Comparison of ENCODE assay signal across 20 cellular contexts in genomic region chr1:205162301-205162700, GRCh38.
"Had no signal": no experiment of that assay in that cellular context is flagged by ENCODE, and none has a peak within 500 bp of the region (broad histone marks: within the 10 kb centered on the region; RNA-seq: fewer than 3 reads in every experiment).

No MANE protein-coding gene starts in this region.

- H3K27me3 ChIP-seq: body of pancreas, esophagus muscularis mucosa, foreskin keratinocyte, ovary, SJSA1, tibial nerve had no signal

- H3K36me3 ChIP-seq: ovary had no signal

- H3K9me3 ChIP-seq: body of pancreas, esophagus muscularis mucosa, ovary, SJSA1, tibial nerve had no signal

- H3K4me1 ChIP-seq: body of pancreas, esophagus muscularis mucosa, foreskin keratinocyte had no signal

- H3K4me3 ChIP-seq: body of pancreas, esophagus muscularis mucosa, ovary, SJSA1, tibial nerve had no signal

- ATAC-seq: activated CD8-positive, alpha-beta T cell treated with anti-CD3 and anti-CD28 coated beads for 36 hours; activated naive CD8-positive, alpha-beta T cell treated with anti-CD3 and anti-CD28 coated beads, Interleukin-2, amount 50 U/mL, for 24 hours; activated T-cell treated with anti-CD3 and anti-CD28 coated beads, Interleukin-2, amount 50 U/mL, for 72 hours; body of pancreas; foreskin keratinocyte; left lobe of liver had no signal

- DNase-seq: activated CD4-positive, alpha-beta T cell treated with anti-CD3 and anti-CD28 coated beads for 4 hours; activated CD8-positive, alpha-beta memory T cell treated with anti-CD3 and anti-CD28 coated beads, Interleukin-2, amount 50 U/mL, for 4 hours; activated CD8-positive, alpha-beta T cell treated with anti-CD3 and anti-CD28 coated beads for 36 hours; activated naive CD4-positive, alpha-beta T cell; activated naive CD8-positive, alpha-beta T cell treated with anti-CD3 and anti-CD28 coated beads, Interleukin-2, amount 50 U/mL, for 24 hours; activated T-cell treated with anti-CD3 and anti-CD28 coated beads, Interleukin-2, amount 50 U/mL, for 72 hours; body of pancreas; central memory CD4-positive, alpha-beta T cell; foreskin keratinocyte; head of caudate nucleus; mammary epithelial cell; ovary; retina; small intestine; T-helper 9 cell; WERI-Rb-1 had no signal

- H3K27ac ChIP-seq: body of pancreas, esophagus muscularis mucosa, foreskin keratinocyte, ovary, SJSA1, WERI-Rb-1 had no signal
